Comparison of ENCODE assay signal across 20 cellular contexts in the genomic region with DNA sequence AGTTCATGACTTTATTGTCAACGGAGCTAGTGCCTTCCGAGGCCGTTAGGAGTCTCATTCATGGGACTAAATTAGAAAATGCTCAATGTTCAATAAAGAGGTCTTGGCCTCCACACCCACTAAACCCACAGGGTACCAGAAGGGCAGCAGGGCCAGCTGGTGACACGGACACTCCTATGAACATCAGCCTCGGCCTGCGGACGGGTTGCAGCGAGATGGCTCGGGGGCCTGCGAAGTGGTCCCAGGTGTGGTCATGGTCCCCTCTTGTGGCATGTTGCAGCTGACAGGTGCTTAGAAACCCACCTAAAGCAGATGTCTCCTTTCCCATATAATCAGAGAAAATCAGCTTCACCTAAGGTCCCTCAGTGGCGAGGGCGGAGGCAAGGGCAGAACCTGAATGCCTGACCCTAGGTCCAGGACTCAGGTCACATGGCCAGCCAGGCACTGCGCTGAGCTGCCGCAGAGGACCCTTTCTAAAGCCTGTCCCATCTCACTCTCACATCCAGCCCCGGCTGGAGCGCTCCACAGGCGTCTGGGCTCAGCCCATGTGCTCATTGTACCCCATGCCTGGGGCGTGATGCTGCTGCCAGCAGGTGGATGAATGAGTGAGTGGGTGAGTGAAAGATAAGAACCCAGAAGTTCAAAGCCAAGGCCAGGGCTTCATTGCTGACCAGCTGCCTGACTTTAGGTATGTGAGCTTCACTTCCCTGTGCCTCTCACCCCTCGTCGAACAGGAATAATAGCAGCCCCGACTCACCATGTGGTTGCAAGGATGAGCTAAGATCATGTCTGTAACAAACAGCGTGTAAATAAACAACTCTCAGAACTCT. TPM values are rescaled to one million over a fixed set of nuclear protein-coding genes. Genes with fewer than 3 reads are reported as not detected.
DNase-seq lines count a peak whose midpoint lies in the region; ATAC-seq and TF ChIP-seq lines count a peak whose summit lies in the region.
"Had no signal": no experiment of that assay in that cellular context is flagged by ENCODE, and none has a peak within 500 bp of the region (broad histone marks: within the 10 kb centered on the region; RNA-seq: fewer than 3 reads in every experiment).

No MANE protein-coding gene starts in this region.

- H3K36me3 Mint-ChIP-seq in activated naive CD4-positive, alpha-beta T cell treated with anti-CD3 and anti-CD28 coated beads, Interleukin-2, amount 10 ng/mL, durations not matched to agents 7 days and 5 days, result peaks cover 76% of the 10 kb centered on the region
- H3K36me3 Mint-ChIP-seq in activated T-helper 1 cell treated with anti-CD3 and anti-CD28 coated beads, Interleukin-12 subunit alpha, Interleukin-12 subunit beta, Interleukin-2, Interleukin-4 antibody, amounts not matched to agents 30 ng/mL and 10 ng/mL and 1 ng/mL, durations not matched to agents 14 hours and 24 hours and 36 hours (ENCODE audit: low read depth), result peaks cover 58% of the 10 kb centered on the region
- H3K36me3 Mint-ChIP-seq in natural killer cell, result peaks cover 7% of the 10 kb centered on the region
- peaks cover 84% of the 10 kb centered on the region for H3K36me3 Mint-ChIP-seq in stimulated activated effector memory CD8-positive, alpha-beta T cell treated with anti-CD3 and anti-CD28 coated beads, Interleukin-12 subunit alpha, Interleukin-12 subunit beta, amount 100 ng/mL, for 72 hours
- peaks cover 54% of the 10 kb centered on the region for H3K36me3 Mint-ChIP-seq in activated CD8-positive, alpha-beta memory T cell treated with anti-CD3 and anti-CD28 coated beads, Interleukin-2, amount 10 ng/mL, durations not matched to agents 7 days and 5 days

- ATAC-seq in natural killer cell (no peak), HG02678 (IDR thresholded peaks at IDR 0.05; ENCODE audit: unreplicated experiment) (no peak)
- ATAC-seq in stimulated activated effector memory CD8-positive, alpha-beta T cell treated with anti-CD3 and anti-CD28 coated beads, Interleukin-12 subunit alpha, Interleukin-12 subunit beta, amount 100 ng/mL, for 72 hours, result no peak
- ATAC-seq in activated CD8-positive, alpha-beta memory T cell treated with anti-CD3 and anti-CD28 coated beads, Interleukin-2, amount 10 ng/mL, durations not matched to agents 7 days and 5 days, result no peak

- H3K4me3 Mint-ChIP-seq in activated naive CD4-positive, alpha-beta T cell treated with anti-CD3 and anti-CD28 coated beads, Interleukin-2, amount 10 ng/mL, durations not matched to agents 7 days and 5 days, result no peak overlapping the region
- no peak overlapping the region for H3K4me3 Mint-ChIP-seq in activated T-helper 1 cell treated with anti-CD3 and anti-CD28 coated beads, Interleukin-12 subunit alpha, Interleukin-12 subunit beta, Interleukin-2, Interleukin-4 antibody, amounts not matched to agents 30 ng/mL and 10 ng/mL and 1 ng/mL, durations not matched to agents 14 hours and 24 hours and 36 hours
- H3K4me3 Mint-ChIP-seq in natural killer cell, result peak overlapping the region; percentile 84
- H3K4me3 Mint-ChIP-seq in stimulated activated effector memory CD8-positive, alpha-beta T cell treated with anti-CD3 and anti-CD28 coated beads, Interleukin-12 subunit alpha, Interleukin-12 subunit beta, amount 100 ng/mL, for 72 hours, result no peak overlapping the region
- H3K4me3 Mint-ChIP-seq in activated CD8-positive, alpha-beta memory T cell treated with anti-CD3 and anti-CD28 coated beads, Interleukin-2, amount 10 ng/mL, durations not matched to agents 7 days and 5 days, result no peak overlapping the region
- H3K4me3 Mint-ChIP-seq: B cell had no signal

- no peaks in the 10 kb centered on the region for H3K9me3 Mint-ChIP-seq in activated naive CD4-positive, alpha-beta T cell treated with anti-CD3 and anti-CD28 coated beads, Interleukin-2, amount 10 ng/mL, durations not matched to agents 7 days and 5 days
- no peaks in the 10 kb centered on the region for H3K9me3 Mint-ChIP-seq in activated T-helper 1 cell treated with anti-CD3 and anti-CD28 coated beads, Interleukin-12 subunit alpha, Interleukin-12 subunit beta, Interleukin-2, Interleukin-4 antibody, amounts not matched to agents 30 ng/mL and 10 ng/mL and 1 ng/mL, durations not matched to agents 14 hours and 24 hours and 36 hours
- no peaks in the 10 kb centered on the region for H3K9me3 Mint-ChIP-seq in natural killer cell
- H3K9me3 Mint-ChIP-seq in stimulated activated effector memory CD8-positive, alpha-beta T cell treated with anti-CD3 and anti-CD28 coated beads, Interleukin-12 subunit alpha, Interleukin-12 subunit beta, amount 100 ng/mL, for 72 hours, result no peaks in the 10 kb centered on the region
- no peaks in the 10 kb centered on the region for H3K9me3 Mint-ChIP-seq in activated CD8-positive, alpha-beta memory T cell treated with anti-CD3 and anti-CD28 coated beads, Interleukin-2, amount 10 ng/mL, durations not matched to agents 7 days and 5 days (ENCODE audit: low read depth)

- DNase-seq in activated naive CD4-positive, alpha-beta T cell treated with anti-CD3 and anti-CD28 coated beads, Interleukin-2, amount 10 ng/mL, durations not matched to agents 7 days and 5 days, result no peak
- no peak for DNase-seq in activated naive CD4-positive, alpha-beta T cell (lab: John Stamatoyannopoulos, UW)
- DNase-seq in activated T-helper 1 cell treated with anti-CD3 and anti-CD28 coated beads, Interleukin-12 subunit alpha, Interleukin-12 subunit beta, Interleukin-2, Interleukin-4 antibody, amounts not matched to agents 30 ng/mL and 10 ng/mL and 1 ng/mL, durations not matched to agents 14 hours and 24 hours and 36 hours (ENCODE audit: low spot score), result no peak
- DNase-seq in natural killer cell (no peak), globus pallidus (ENCODE audit: low spot score) (no peak)
- no peak for DNase-seq in stimulated activated effector memory CD8-positive, alpha-beta T cell treated with anti-CD3 and anti-CD28 coated beads, Interleukin-12 subunit alpha, Interleukin-12 subunit beta, amount 100 ng/mL, for 72 hours (ENCODE audit: low spot score in 2 of 2)
- no peak for DNase-seq in activated CD8-positive, alpha-beta memory T cell treated with anti-CD3 and anti-CD28 coated beads, Interleukin-2, amount 10 ng/mL, durations not matched to agents 7 days and 5 days
- DNase-seq: 8988T, COR-L47, DMS 273 treated with DMSO at 0.1 percent for 48 hours, GM23248, KG1, NCI-H1417 treated with DMSO at 0.1 percent for 48 hours, NCI-H1930, NCI-H345, NCI-H526, PC-9, SJCRH30 had no signal

- intact Hi-C loops in activated T-helper 1 cell treated with anti-CD3 and anti-CD28 coated beads, Interleukin-12 subunit alpha, Interleukin-12 subunit beta, Interleukin-2, Interleukin-4 antibody, amounts not matched to agents 30 ng/mL and 10 ng/mL and 1 ng/mL, durations not matched to agents 14 hours and 24 hours and 36 hours (cut with micrococcal nuclease), result no loop called here
- intact Hi-C loops in natural killer cell (cut with micrococcal nuclease), result no loop called here

- TF ChIP-seq CTCF in natural killer cell (IDR thresholded peaks at IDR 0.05), result no peak

- peaks cover 57% of the 10 kb centered on the region for H3K4me1 Mint-ChIP-seq in activated naive CD4-positive, alpha-beta T cell treated with anti-CD3 and anti-CD28 coated beads, Interleukin-2, amount 10 ng/mL, durations not matched to agents 7 days and 5 days
- peaks cover 44% of the 10 kb centered on the region for H3K4me1 Mint-ChIP-seq in activated T-helper 1 cell treated with anti-CD3 and anti-CD28 coated beads, Interleukin-12 subunit alpha, Interleukin-12 subunit beta, Interleukin-2, Interleukin-4 antibody, amounts not matched to agents 30 ng/mL and 10 ng/mL and 1 ng/mL, durations not matched to agents 14 hours and 24 hours and 36 hours (ENCODE audit: low read depth)
- peaks cover 84 to 94% of the 10 kb centered on the region in 2 donors for H3K4me1 Mint-ChIP-seq in natural killer cell
- H3K4me1 Mint-ChIP-seq in stimulated activated effector memory CD8-positive, alpha-beta T cell treated with anti-CD3 and anti-CD28 coated beads, Interleukin-12 subunit alpha, Interleukin-12 subunit beta, amount 100 ng/mL, for 72 hours, result peaks cover 44% of the 10 kb centered on the region
- peaks cover 43% of the 10 kb centered on the region for H3K4me1 Mint-ChIP-seq in activated CD8-positive, alpha-beta memory T cell treated with anti-CD3 and anti-CD28 coated beads, Interleukin-2, amount 10 ng/mL, durations not matched to agents 7 days and 5 days

- H3K27ac Mint-ChIP-seq in activated naive CD4-positive, alpha-beta T cell treated with anti-CD3 and anti-CD28 coated beads, Interleukin-2, amount 10 ng/mL, durations not matched to agents 7 days and 5 days, result peak overlapping the region; percentile 24
- peak overlapping the region; percentile 8 for H3K27ac Mint-ChIP-seq in activated T-helper 1 cell treated with anti-CD3 and anti-CD28 coated beads, Interleukin-12 subunit alpha, Interleukin-12 subunit beta, Interleukin-2, Interleukin-4 antibody, amounts not matched to agents 30 ng/mL and 10 ng/mL and 1 ng/mL, durations not matched to agents 14 hours and 24 hours and 36 hours
- peak overlapping the region; percentile 82 to 95 for H3K27ac Mint-ChIP-seq in natural killer cell
- peak overlapping the region; percentile 91 for H3K27ac Mint-ChIP-seq in stimulated activated effector memory CD8-positive, alpha-beta T cell treated with anti-CD3 and anti-CD28 coated beads, Interleukin-12 subunit alpha, Interleukin-12 subunit beta, amount 100 ng/mL, for 72 hours
- H3K27ac Mint-ChIP-seq in activated CD8-positive, alpha-beta memory T cell treated with anti-CD3 and anti-CD28 coated beads, Interleukin-2, amount 10 ng/mL, durations not matched to agents 7 days and 5 days, result no peak overlapping the region
- H3K27ac Mint-ChIP-seq: B cell had no signal

- no peaks in the 10 kb centered on the region for H3K27me3 Mint-ChIP-seq in activated naive CD4-positive, alpha-beta T cell treated with anti-CD3 and anti-CD28 coated beads, Interleukin-2, amount 10 ng/mL, durations not matched to agents 7 days and 5 days
- no peaks in the 10 kb centered on the region for H3K27me3 Mint-ChIP-seq in activated T-helper 1 cell treated with anti-CD3 and anti-CD28 coated beads, Interleukin-12 subunit alpha, Interleukin-12 subunit beta, Interleukin-2, Interleukin-4 antibody, amounts not matched to agents 30 ng/mL and 10 ng/mL and 1 ng/mL, durations not matched to agents 14 hours and 24 hours and 36 hours (ENCODE audit: insufficient read depth)
- no peaks in the 10 kb centered on the region for H3K27me3 Mint-ChIP-seq in natural killer cell (ENCODE audit: low read depth in 2 of 2)
- no peaks in the 10 kb centered on the region for H3K27me3 Mint-ChIP-seq in activated CD8-positive, alpha-beta memory T cell treated with anti-CD3 and anti-CD28 coated beads, Interleukin-2, amount 10 ng/mL, durations not matched to agents 7 days and 5 days
- H3K27me3 Mint-ChIP-seq: B cell had no signal

- CTCF ChIA-PET in activated naive CD4-positive, alpha-beta T cell treated with anti-CD3 and anti-CD28 coated beads, Interleukin-2, amount 10 ng/mL, durations not matched to agents 7 days and 5 days (lab: Charles Lee), result interaction anchor here (2.0 kb wide), 1 partner anchor 88 kb away, joined by 5 read pairs; no protein-coding TSS in a partner anchor
- CTCF ChIA-PET in activated CD8-positive, alpha-beta memory T cell treated with anti-CD3 and anti-CD28 coated beads, Interleukin-2, amount 10 ng/mL, durations not matched to agents 7 days and 5 days (lab: Charles Lee), result interaction anchor here (1.4 kb wide), 1 partner anchor 21 kb away, joined by 4 read pairs; no protein-coding TSS in a partner anchor

RNA-seq across cellular contexts. Expression of gene NFATC2, which starts 35.8 kb away (rescaled TPM):
- 84.0 and 86.4 TPM in 2 replicates for total RNA-seq in activated T-helper 1 cell treated with anti-CD3 and anti-CD28 coated beads, Interleukin-12 subunit alpha, Interleukin-12 subunit beta, Interleukin-2, Interleukin-4 antibody, amounts not matched to agents 30 ng/mL and 10 ng/mL and 1 ng/mL, durations not matched to agents 14 hours and 24 hours and 36 hours
- 100 to 1,000 TPM; 141 to 195 (median 160) TPM for total RNA-seq in natural killer cell
- total RNA-seq in activated CD8-positive, alpha-beta memory T cell treated with anti-CD3 and anti-CD28 coated beads, Interleukin-2, amount 10 ng/mL, durations not matched to agents 7 days and 5 days, result 10 to 100 TPM; 39.9 to 59.0 TPM
- total RNA-seq: SJCRH30 had no signal
